1 cellular context compared by ENCODE assay signal in the genomic region with DNA sequence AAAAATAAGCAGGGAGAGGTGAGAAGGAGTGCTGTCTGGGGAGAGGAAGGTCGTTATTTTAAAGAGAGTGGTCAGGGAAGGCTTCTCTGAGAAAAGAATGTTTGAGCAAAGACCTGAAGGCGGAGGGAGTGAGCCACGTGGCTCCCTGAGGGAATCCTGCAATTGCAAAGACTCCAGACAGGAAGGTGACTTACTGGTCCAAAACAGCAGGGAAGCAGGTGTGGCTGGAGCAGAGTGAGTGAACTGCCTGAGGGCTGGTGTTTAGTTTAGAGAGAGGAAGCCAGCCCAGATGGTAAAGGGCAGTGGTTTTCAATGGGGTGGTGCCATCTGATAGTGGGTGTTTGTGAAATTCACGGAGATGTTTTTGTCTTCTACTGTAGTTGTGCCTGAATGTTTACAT.
TF ChIP-seq lines count a peak whose summit lies in the region.

No MANE protein-coding gene starts in this region.

TF ChIP-seq in SK-N-SH, 30 proteins besides CTCF, POLR2A, EP300 and RAD21 (continued from another document):
- TF ChIP-seq REST (IDR thresholded peaks at IDR 0.05; ENCODE audit: low read depth, low read length) (no peak), NFIC (IDR thresholded peaks at IDR 0.05; ENCODE audit: borderline replicate concordance) (no peak)
